28 cellular contexts compared by ENCODE assay signal in the genomic region with DNA sequence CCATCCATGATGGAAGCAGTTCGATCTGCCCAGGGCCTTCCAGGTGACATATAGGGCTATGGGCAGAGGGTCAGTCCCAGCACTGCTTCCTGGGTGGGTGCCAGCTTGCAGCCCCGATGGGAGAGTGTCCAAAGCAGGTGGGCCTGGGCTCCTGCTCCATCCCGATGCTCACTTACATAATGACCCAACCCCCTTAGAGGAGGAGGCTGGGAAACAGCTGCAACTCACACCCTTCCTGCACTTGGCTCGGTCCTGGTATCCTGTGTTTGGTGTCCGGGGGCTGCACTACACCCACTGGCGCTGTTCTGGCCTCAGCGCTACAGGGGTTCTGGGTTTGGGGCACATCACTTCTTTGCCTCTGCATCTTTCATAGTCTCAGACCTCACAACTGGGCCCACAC.
"Had no signal": no experiment of that assay in that cellular context is flagged by ENCODE, and none has a peak within 500 bp of the region (broad histone marks: within the 10 kb centered on the region; RNA-seq: fewer than 3 reads in every experiment).

No MANE protein-coding gene starts in this region.

- H3K9me3 ChIP-seq: left lung, lower lobe of right lung, pancreas, stomach, thoracic aorta, tibial artery, upper lobe of right lung, uterus had no signal

- DNase-seq: hypothalamus; immature natural killer cell; kidney; left colon; left lung; lower lobe of right lung; mammary epithelial cell; mesenchymal stem cell; naive B cell; natural killer cell; nucleus accumbens; pancreas; stimulated activated CD4-positive, alpha-beta T cell treated with anti-CD3 and anti-CD28 coated beads, Interleukin-12 subunit alpha, Interleukin-12 subunit beta, amount 100 ng/mL, for 4 hours; stimulated activated CD4-positive, alpha-beta T cell treated with anti-CD3 and anti-CD28 coated beads, Interleukin-15, amount 100 ng/mL, for 24 hours; stimulated activated CD4-positive, alpha-beta T cell treated with anti-CD3 and anti-CD28 coated beads, Interleukin-2, amount 100 ng/mL, for 24 hours; stimulated activated CD4-positive, alpha-beta T cell treated with anti-CD3 and anti-CD28 coated beads, Interleukin-4, amount 100 ng/mL, for 1 hour; stimulated activated naive B cell treated with anti-CD40 and anti-IgM and Interleukin-4, amounts not matched to agents 10 μg/mL and 1 μg/mL and 100 μg/mL, for 72 hours; stimulated activated naive CD8-positive, alpha-beta T cell treated with anti-CD3 and anti-CD28 coated beads, Interleukin-15, Interleukin-2, amounts not matched to agents 100 U/mL and 50 U/mL, for 24 hours; stomach; tibial artery; trophoblast cell; upper lobe of right lung; uterus had no signal

- H3K27ac ChIP-seq: left lung, lower lobe of right lung, pancreas, skin epidermis, stomach, thoracic aorta, tibial artery, upper lobe of right lung, uterus had no signal

- ATAC-seq: left colon; left lung; natural killer cell; pancreas; right cardiac atrium; sciatic nerve; stimulated activated naive B cell treated with anti-CD40 and anti-IgM and Interleukin-4, amounts not matched to agents 10 μg/mL and 1 μg/mL and 100 μg/mL, for 72 hours; stimulated activated naive CD8-positive, alpha-beta T cell treated with anti-CD3 and anti-CD28 coated beads, Interleukin-15, Interleukin-2, amounts not matched to agents 100 U/mL and 50 U/mL, for 24 hours; upper lobe of right lung had no signal

- H3K36me3 ChIP-seq: left lung, lower lobe of right lung, pancreas, stomach, thoracic aorta, tibial artery, upper lobe of right lung, uterus had no signal

- H3K27me3 ChIP-seq: left lung, pancreas, stomach, tibial artery, upper lobe of right lung, uterus had no signal

- H3K4me1 ChIP-seq: left lung, lower lobe of right lung, pancreas, stomach, tibial artery, upper lobe of right lung, uterus had no signal

- FAIRE-seq: islet of Langerhans, kidney, pancreas had no signal

- H3K4me3 ChIP-seq: left lung, lower lobe of right lung, pancreas, skin epidermis, stomach, thoracic aorta, tibial artery, upper lobe of right lung, uterus had no signal
